1 cellular context compared by ENCODE assay signal in genomic region chr21:33028759-33029511, GRCh38.
TF ChIP-seq lines count a peak whose summit lies in the region.

No MANE protein-coding gene starts in this region.

TF ChIP-seq in SK-N-SH treated with all-trans-retinoic acid at 6 μM for 48 hours, 23 proteins besides CTCF, POLR2A, EP300 and RAD21 (continued from another document):
- no peak for TF ChIP-seq PATZ1 (CRISPR knock-in tag; IDR thresholded peaks at IDR 0.05; ENCODE audit: borderline replicate concordance)
- TF ChIP-seq ESRRG (CRISPR knock-in tag; IDR thresholded peaks at IDR 0.05) = no peak
- TF ChIP-seq TSHZ2 (CRISPR knock-in tag; IDR thresholded peaks at IDR 0.05) = no peak
- TF ChIP-seq, protein P1, sequence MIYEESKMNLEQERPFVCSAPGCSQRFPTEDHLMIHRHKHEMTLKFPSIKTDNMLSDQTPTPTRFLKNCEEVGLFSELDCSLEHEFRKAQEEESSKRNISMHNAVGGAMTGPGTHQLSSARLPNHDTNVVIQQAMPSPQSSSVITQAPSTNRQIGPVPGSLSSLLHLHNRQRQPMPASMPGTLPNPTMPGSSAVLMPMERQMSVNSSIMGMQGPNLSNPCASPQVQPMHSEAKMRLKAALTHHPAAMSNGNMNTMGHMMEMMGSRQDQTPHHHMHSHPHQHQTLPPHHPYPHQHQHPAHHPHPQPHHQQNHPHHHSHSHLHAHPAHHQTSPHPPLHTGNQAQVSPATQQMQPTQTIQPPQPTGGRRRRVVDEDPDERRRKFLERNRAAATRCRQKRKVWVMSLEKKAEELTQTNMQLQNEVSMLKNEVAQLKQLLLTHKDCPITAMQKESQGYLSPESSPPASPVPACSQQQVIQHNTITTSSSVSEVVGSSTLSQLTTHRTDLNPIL (CRISPR knock-in tag; IDR thresholded peaks at IDR 0.05; ENCODE audit: low read depth) = no peak
- TF ChIP-seq RARB (CRISPR knock-in tag; IDR thresholded peaks at IDR 0.05) = no peak
- no peak for TF ChIP-seq ZNF8 (CRISPR knock-in tag; IDR thresholded peaks at IDR 0.05)
